In genomic region chr11:32115406-32115805, GRCh38 we compare ENCODE assay signal across 13 cellular contexts.
"Had no signal": no experiment of that assay in that cellular context is flagged by ENCODE, and none has a peak within 500 bp of the region (broad histone marks: within the 10 kb centered on the region; RNA-seq: fewer than 3 reads in every experiment).

No MANE protein-coding gene starts in this region.

- H3K36me3 ChIP-seq: adrenal gland, right lobe of liver, spleen had no signal

- H3K4me1 ChIP-seq: adrenal gland, foreskin keratinocyte, psoas muscle, spleen had no signal

- DNase-seq: activated CD4-positive, alpha-beta T cell treated with anti-CD3 and anti-CD28 coated beads, Interleukin-2, amount 50 U/mL, for 1 hour; activated naive CD4-positive, alpha-beta T cell treated with anti-CD3 and anti-CD28 coated beads, Interleukin-2, amount 50 U/mL, for 16 hours; adrenal gland; effector memory CD8-positive, alpha-beta T cell; foreskin keratinocyte; natural killer cell; psoas muscle; right lobe of liver; spleen; stimulated activated CD4-positive, alpha-beta T cell treated with anti-CD3 and anti-CD28 coated beads, Interleukin-1b, Interleukin-23, amount 100 ng/mL, for 48 hours; stimulated activated naive CD4-positive, alpha-beta T cell; T-helper 17 cell; trophoblast cell had no signal

- H3K9me3 ChIP-seq: adrenal gland, psoas muscle, right lobe of liver, spleen had no signal

- H3K27me3 ChIP-seq: adrenal gland, right lobe of liver had no signal

- H3K27ac ChIP-seq: adrenal gland, foreskin keratinocyte, psoas muscle, right lobe of liver, spleen had no signal

- ATAC-seq: effector memory CD8-positive, alpha-beta T cell; foreskin keratinocyte; natural killer cell; psoas muscle; right lobe of liver; T-helper 17 cell had no signal

- H3K4me3 ChIP-seq: adrenal gland, psoas muscle, right lobe of liver, spleen had no signal
